Comparison of ENCODE assay signal across 8 cellular contexts in genomic region chr19:52748336-52748950, GRCh38. TPM values are rescaled to one million over a fixed set of nuclear protein-coding genes. Genes with fewer than 3 reads are reported as not detected.
A peak's percentile ranks its signal among the peaks of the same experiment; 100 is the strongest.
DNase-seq lines count a peak whose midpoint lies in the region; ATAC-seq and TF ChIP-seq lines count a peak whose summit lies in the region.

No MANE protein-coding gene starts in this region.

- H3K36me3 ChIP-seq in breast epithelium: no peaks in the 10 kb centered on the region

- H3K4me1 ChIP-seq in breast epithelium: no peaks in the 10 kb centered on the region

- no peaks in the 10 kb centered on the region for H3K27me3 ChIP-seq in breast epithelium

- no peak for TF ChIP-seq POLR2A in breast epithelium (IDR thresholded peaks at IDR 0.05)

- TF ChIP-seq CTCF in C4-2B (conservative IDR thresholded peaks at IDR 0.05) (peak; percentile 47), breast epithelium (IDR thresholded peaks at IDR 0.05) (peak; percentile 19 to 62 (median 42))

- intact Hi-C loops in breast epithelium (cut with DNase I; ENCODE audit: low total_unique reads): no loop called here

- no peak overlapping the region for H3K27ac ChIP-seq in C4-2B
- no peak overlapping the region for H3K27ac ChIP-seq in breast epithelium

- DNase-seq in Jurkat, Clone E6-1 (ENCODE audit: low read depth, low spot score): peak; percentile 36
- no peak for DNase-seq in breast epithelium (ENCODE audit: low spot score in 2 of 2)
- DNase-seq in lung microvascular endothelial cell (ENCODE audit: low read depth in 2 of 2): peak; percentile 60 to 74
- DNase-seq in NCI-H524 treated with DMSO at 0.1 percent for 48 hours (lab: John Stamatoyannopoulos, UW): no peak
- no peak for DNase-seq in NCI-H1092 treated with DMSO at 0.1 percent for 48 hours (lab: John Stamatoyannopoulos, UW)

- no peak overlapping the region for H3K4me3 ChIP-seq in Jurkat, Clone E6-1 (ENCODE audit: low read length)
- no peak overlapping the region for H3K4me3 ChIP-seq in breast epithelium

- H3K9me3 ChIP-seq in breast epithelium: no peaks in the 10 kb centered on the region

- ATAC-seq in HG03108 (IDR thresholded peaks at IDR 0.05; ENCODE audit: unreplicated experiment) (no peak), HG03342 (IDR thresholded peaks at IDR 0.05; ENCODE audit: unreplicated experiment) (no peak)

RNA-seq across cellular contexts. Expression of gene ZNF611, which starts 13.6 kb away (rescaled TPM):
- 5.9 TPM for polyA plus RNA-seq in Jurkat, Clone E6-1 (2012; ENCODE audit: insufficient read depth, insufficient read length)
- total RNA-seq in breast epithelium (10 to 100 TPM; 11.8 to 23.0 (median 16.7) TPM), lung microvascular endothelial cell (8.5 and 8.7 TPM in 2 replicates)

RNA-seq across cellular contexts. Expression of gene ZNF600, which starts 38.1 kb away (rescaled TPM):
- polyA plus RNA-seq in Jurkat, Clone E6-1 (2012; ENCODE audit: insufficient read depth, insufficient read length): not detected
- total RNA-seq in breast epithelium (10 to 100 TPM in 2 of 3 donors, 1 to 10 TPM in 1; 9.8 to 13.3 (median 12.4) TPM), lung microvascular endothelial cell (2.2 and 3.0 TPM in 2 replicates)

Comparison
In these comparisons a context has a peak if more than half of its experiments do, and no peak if none do; other contexts are left out.
1. DNase-seq: peak in Jurkat, Clone E6-1 (single experiment) and lung microvascular endothelial cell (2 of 2); none in breast epithelium (0 of 2), NCI-H524 treated with DMSO at 0.1 percent for 48 hours (single experiment) and NCI-H1092 treated with DMSO at 0.1 percent for 48 hours (single experiment).